ENCODE assay signal across 1 cellular context in the genomic region with DNA sequence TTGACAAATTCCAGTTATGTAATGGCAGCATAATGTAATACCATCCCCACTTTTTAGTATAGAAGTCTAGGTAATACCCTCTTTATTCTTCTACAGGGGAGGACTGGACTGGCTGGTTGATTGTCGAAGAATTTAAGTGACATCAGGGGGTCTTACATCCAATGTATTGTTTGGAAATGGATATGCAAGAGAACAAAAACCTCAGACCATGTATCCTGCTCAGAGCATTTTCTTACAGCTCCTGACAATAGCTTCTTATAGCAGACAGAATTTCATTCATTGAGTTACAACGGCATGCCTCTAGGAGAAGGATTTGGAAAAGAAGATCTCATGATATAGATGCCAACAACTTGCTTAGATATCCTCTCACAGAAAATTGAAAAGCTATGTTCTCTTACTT.
TF ChIP-seq lines count a peak whose summit lies in the region.

No MANE protein-coding gene starts in this region.

TF ChIP-seq in GM23338, 12 proteins besides CTCF, POLR2A, EP300 and RAD21 (continued from another document):
- TF ChIP-seq, protein P1, sequence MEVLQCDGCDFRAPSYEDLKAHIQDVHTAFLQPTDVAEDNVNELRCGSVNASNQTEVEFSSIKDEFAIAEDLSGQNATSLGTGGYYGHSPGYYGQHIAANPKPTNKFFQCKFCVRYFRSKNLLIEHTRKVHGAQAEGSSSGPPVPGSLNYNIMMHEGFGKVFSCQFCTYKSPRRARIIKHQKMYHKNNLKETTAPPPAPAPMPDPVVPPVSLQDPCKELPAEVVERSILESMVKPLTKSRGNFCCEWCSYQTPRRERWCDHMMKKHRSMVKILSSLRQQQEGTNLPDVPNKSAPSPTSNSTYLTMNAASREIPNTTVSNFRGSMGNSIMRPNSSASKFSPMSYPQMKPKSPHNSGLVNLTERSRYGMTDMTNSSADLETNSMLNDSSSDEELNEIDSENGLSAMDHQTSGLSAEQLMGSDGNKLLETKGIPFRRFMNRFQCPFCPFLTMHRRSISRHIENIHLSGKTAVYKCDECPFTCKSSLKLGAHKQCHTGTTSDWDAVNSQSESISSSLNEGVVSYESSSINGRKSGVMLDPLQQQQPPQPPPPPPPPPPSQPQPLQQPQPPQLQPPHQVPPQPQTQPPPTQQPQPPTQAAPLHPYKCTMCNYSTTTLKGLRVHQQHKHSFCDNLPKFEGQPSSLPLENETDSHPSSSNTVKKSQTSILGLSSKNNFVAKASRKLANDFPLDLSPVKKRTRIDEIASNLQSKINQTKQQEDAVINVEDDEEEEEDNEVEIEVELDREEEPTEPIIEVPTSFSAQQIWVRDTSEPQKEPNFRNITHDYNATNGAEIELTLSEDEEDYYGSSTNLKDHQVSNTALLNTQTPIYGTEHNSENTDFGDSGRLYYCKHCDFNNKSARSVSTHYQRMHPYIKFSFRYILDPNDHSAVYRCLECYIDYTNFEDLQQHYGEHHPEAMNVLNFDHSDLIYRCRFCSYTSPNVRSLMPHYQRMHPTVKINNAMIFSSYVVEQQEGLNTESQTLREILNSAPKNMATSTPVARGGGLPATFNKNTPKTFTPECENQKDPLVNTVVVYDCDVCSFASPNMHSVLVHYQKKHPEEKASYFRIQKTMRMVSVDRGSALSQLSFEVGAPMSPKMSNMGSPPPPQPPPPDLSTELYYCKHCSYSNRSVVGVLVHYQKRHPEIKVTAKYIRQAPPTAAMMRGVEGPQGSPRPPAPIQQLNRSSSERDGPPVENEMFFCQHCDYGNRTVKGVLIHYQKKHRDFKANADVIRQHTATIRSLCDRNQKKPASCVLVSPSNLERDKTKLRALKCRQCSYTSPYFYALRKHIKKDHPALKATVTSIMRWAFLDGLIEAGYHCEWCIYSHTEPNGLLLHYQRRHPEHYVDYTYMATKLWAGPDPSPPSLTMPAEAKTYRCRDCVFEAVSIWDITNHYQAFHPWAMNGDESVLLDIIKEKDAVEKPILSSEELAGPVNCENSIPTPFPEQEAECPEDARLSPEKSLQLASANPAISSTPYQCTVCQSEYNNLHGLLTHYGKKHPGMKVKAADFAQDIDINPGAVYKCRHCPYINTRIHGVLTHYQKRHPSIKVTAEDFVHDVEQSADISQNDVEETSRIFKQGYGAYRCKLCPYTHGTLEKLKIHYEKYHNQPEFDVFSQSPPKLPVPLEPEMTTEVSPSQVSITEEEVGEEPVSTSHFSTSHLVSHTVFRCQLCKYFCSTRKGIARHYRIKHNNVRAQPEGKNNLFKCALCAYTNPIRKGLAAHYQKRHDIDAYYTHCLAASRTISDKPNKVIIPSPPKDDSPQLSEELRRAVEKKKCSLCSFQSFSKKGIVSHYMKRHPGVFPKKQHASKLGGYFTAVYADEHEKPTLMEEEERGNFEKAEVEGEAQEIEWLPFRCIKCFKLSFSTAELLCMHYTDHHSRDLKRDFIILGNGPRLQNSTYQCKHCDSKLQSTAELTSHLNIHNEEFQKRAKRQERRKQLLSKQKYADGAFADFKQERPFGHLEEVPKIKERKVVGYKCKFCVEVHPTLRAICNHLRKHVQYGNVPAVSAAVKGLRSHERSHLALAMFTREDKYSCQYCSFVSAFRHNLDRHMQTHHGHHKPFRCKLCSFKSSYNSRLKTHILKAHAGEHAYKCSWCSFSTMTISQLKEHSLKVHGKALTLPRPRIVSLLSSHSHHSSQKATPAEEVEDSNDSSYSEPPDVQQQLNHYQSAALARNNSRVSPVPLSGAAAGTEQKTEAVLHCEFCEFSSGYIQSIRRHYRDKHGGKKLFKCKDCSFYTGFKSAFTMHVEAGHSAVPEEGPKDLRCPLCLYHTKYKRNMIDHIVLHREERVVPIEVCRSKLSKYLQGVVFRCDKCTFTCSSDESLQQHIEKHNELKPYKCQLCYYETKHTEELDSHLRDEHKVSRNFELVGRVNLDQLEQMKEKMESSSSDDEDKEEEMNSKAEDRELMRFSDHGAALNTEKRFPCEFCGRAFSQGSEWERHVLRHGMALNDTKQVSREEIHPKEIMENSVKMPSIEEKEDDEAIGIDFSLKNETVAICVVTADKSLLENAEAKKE (CRISPR knock-in tag; IDR thresholded peaks at IDR 0.05) = no peak
- TF ChIP-seq ZNF114 (CRISPR knock-in tag; IDR thresholded peaks at IDR 0.05) (no peak), POLR2AphosphoS5 (IDR thresholded peaks at IDR 0.05; ENCODE audit: low read depth) (no peak), JUNB (IDR thresholded peaks at IDR 0.05; ENCODE audit: unreplicated experiment) (no peak)
TF ChIP-seq in GM23338: peak in this region for 0.
